31 cellular contexts compared by ENCODE assay signal in the genomic region with DNA sequence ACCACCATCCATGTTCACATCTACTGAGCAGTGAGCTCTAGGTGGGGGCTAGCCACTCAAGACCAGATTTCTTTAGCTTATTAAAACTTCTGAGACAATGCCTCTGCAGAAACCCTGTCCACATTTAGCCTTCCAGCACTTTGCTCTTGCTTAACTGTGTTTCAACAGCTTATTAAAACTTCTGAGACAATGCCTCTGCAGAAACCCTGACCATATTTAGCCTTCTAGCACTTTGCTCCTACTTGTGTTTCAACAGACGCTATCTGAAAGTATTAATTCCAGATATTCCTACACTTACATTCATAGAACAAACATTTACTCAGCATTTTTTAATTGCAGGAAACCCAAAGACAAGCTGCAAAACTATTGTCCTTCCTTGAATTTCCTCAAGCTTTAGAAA.
"Had no signal": no experiment of that assay in that cellular context is flagged by ENCODE, and none has a peak within 500 bp of the region (broad histone marks: within the 10 kb centered on the region; RNA-seq: fewer than 3 reads in every experiment).

No MANE protein-coding gene starts in this region.

- DNase-seq: activated CD4-positive, alpha-beta memory T cell treated with anti-CD3 and anti-CD28 coated beads, Interleukin-2, amount 10 ng/mL, durations not matched to agents 7 days and 5 days; activated CD4-positive, alpha-beta T cell treated with anti-CD3 and anti-CD28 coated beads, Interleukin-2, amount 10 ng/mL, durations not matched to agents 24 days and 14 days; activated CD4-positive, CD25-positive, alpha-beta regulatory T cell treated with anti-CD3 and anti-CD28 coated beads, Interleukin-2, amount 50 U/mL, for 72 hours; activated naive CD4-positive, alpha-beta T cell; activated T-cell treated with anti-CD3 and anti-CD28 coated beads, Interleukin-2, amount 50 U/mL, for 48 hours; anterior cingulate cortex; cerebellar nuclear complex; colonic mucosa; effector CD8-positive, alpha-beta T cell; foreskin fibroblast; heart right ventricle; kidney glomerular epithelial cell; naive B cell; pancreas; retina; stimulated activated CD4-positive, alpha-beta T cell treated with anti-CD3 and anti-CD28 coated beads, Interleukin-12 subunit alpha, Interleukin-12 subunit beta, amount 100 ng/mL, for 4 hours; stimulated activated CD4-positive, alpha-beta T cell treated with anti-CD3 and anti-CD28 coated beads, Interleukin-4, amount 100 ng/mL, for 1 hour; stomach; SW 1271; T-helper 9 cell; thyroid gland; upper lobe of left lung had no signal

- H3K27ac Mint-ChIP-seq: activated CD4-positive, alpha-beta memory T cell treated with anti-CD3 and anti-CD28 coated beads, Interleukin-2, amount 10 ng/mL, durations not matched to agents 7 days and 5 days; activated CD4-positive, alpha-beta T cell treated with anti-CD3 and anti-CD28 coated beads, Interleukin-2, amount 10 ng/mL, durations not matched to agents 24 days and 14 days; activated naive CD4-positive, alpha-beta T cell treated with anti-CD3 and anti-CD28 coated beads, Interleukin-2, amount 50 U/mL, for 72 hours; activated T-helper 2 cell treated with anti-CD3 and anti-CD28 coated beads, Interferon-gamma antibody, Interleukin-2, Interleukin-4, amounts not matched to agents 10 μg/mL and 5 μg/mL and 100 μg/mL, durations not matched to agents 14 hours and 24 hours and 36 hours; naive B cell; stimulated activated memory B cell treated with anti-CD40 and anti-IgM and Interleukin-4, amounts not matched to agents 10 μg/mL and 1 μg/mL and 100 μg/mL, for 72 hours; T-helper 1 cell treated with Interleukin-12 subunit alpha and Interleukin-12 subunit beta and Interleukin-4 antibody, amounts not matched to agents 30 μg/mL and 1 μg/mL, for 36 hours had no signal

- H3K27me3 Mint-ChIP-seq: activated CD4-positive, alpha-beta memory T cell treated with anti-CD3 and anti-CD28 coated beads, Interleukin-2, amount 10 ng/mL, durations not matched to agents 7 days and 5 days; activated CD4-positive, alpha-beta T cell treated with anti-CD3 and anti-CD28 coated beads, Interleukin-2, amount 10 ng/mL, durations not matched to agents 24 days and 14 days; naive B cell; stimulated activated memory B cell treated with anti-CD40 and anti-IgM and Interleukin-4, amounts not matched to agents 10 μg/mL and 1 μg/mL and 100 μg/mL, for 72 hours had no signal

- H3K4me3 Mint-ChIP-seq: activated CD4-positive, alpha-beta memory T cell treated with anti-CD3 and anti-CD28 coated beads, Interleukin-2, amount 10 ng/mL, durations not matched to agents 7 days and 5 days; activated CD4-positive, alpha-beta T cell treated with anti-CD3 and anti-CD28 coated beads, Interleukin-2, amount 10 ng/mL, durations not matched to agents 24 days and 14 days; naive B cell; stimulated activated memory B cell treated with anti-CD40 and anti-IgM and Interleukin-4, amounts not matched to agents 10 μg/mL and 1 μg/mL and 100 μg/mL, for 72 hours; T-helper 1 cell treated with Interleukin-12 subunit alpha and Interleukin-12 subunit beta and Interleukin-4 antibody, amounts not matched to agents 30 μg/mL and 1 μg/mL, for 36 hours had no signal

- H3K27ac ChIP-seq: colonic mucosa, heart right ventricle, pancreas, prostate gland, skin epidermis, stomach, thyroid gland, upper lobe of left lung had no signal

- H3K4me1 Mint-ChIP-seq: activated CD4-positive, alpha-beta memory T cell treated with anti-CD3 and anti-CD28 coated beads, Interleukin-2, amount 10 ng/mL, durations not matched to agents 7 days and 5 days; activated CD4-positive, alpha-beta T cell treated with anti-CD3 and anti-CD28 coated beads, Interleukin-2, amount 10 ng/mL, durations not matched to agents 24 days and 14 days had no signal

- H3K27me3 ChIP-seq: colonic mucosa, heart right ventricle, pancreas, stomach, thyroid gland, upper lobe of left lung had no signal

- H3K4me3 ChIP-seq: colonic mucosa, heart right ventricle, lung, pancreas, prostate gland, skin epidermis, stomach, thyroid gland, upper lobe of left lung had no signal

- H3K36me3 ChIP-seq: colonic mucosa, prostate gland, thyroid gland had no signal

- H3K9me3 ChIP-seq: colonic mucosa, heart right ventricle, pancreas, prostate gland, stomach, thyroid gland, upper lobe of left lung had no signal

- H3K4me1 ChIP-seq: colonic mucosa, pancreas, prostate gland, thyroid gland had no signal

- ATAC-seq: activated naive CD4-positive, alpha-beta T cell treated with anti-CD3 and anti-CD28 coated beads, Interleukin-2, amount 50 U/mL, for 72 hours; heart right ventricle; left lobe of liver; pancreas; sciatic nerve; stimulated activated memory B cell treated with anti-CD40 and anti-IgM and Interleukin-4, amounts not matched to agents 10 μg/mL and 1 μg/mL and 100 μg/mL, for 72 hours had no signal

- H3K9me3 Mint-ChIP-seq: activated CD4-positive, alpha-beta memory T cell treated with anti-CD3 and anti-CD28 coated beads, Interleukin-2, amount 10 ng/mL, durations not matched to agents 7 days and 5 days; activated CD4-positive, alpha-beta T cell treated with anti-CD3 and anti-CD28 coated beads, Interleukin-2, amount 10 ng/mL, durations not matched to agents 24 days and 14 days; activated naive CD4-positive, alpha-beta T cell treated with anti-CD3 and anti-CD28 coated beads, Interleukin-2, amount 50 U/mL, for 72 hours; activated T-helper 2 cell treated with anti-CD3 and anti-CD28 coated beads, Interferon-gamma antibody, Interleukin-2, Interleukin-4, amounts not matched to agents 10 μg/mL and 5 μg/mL and 100 μg/mL, durations not matched to agents 14 hours and 24 hours and 36 hours; naive B cell; stimulated activated memory B cell treated with anti-CD40 and anti-IgM and Interleukin-4, amounts not matched to agents 10 μg/mL and 1 μg/mL and 100 μg/mL, for 72 hours; T-helper 1 cell treated with Interleukin-12 subunit alpha and Interleukin-12 subunit beta and Interleukin-4 antibody, amounts not matched to agents 30 μg/mL and 1 μg/mL, for 36 hours had no signal
